In the genomic region with DNA sequence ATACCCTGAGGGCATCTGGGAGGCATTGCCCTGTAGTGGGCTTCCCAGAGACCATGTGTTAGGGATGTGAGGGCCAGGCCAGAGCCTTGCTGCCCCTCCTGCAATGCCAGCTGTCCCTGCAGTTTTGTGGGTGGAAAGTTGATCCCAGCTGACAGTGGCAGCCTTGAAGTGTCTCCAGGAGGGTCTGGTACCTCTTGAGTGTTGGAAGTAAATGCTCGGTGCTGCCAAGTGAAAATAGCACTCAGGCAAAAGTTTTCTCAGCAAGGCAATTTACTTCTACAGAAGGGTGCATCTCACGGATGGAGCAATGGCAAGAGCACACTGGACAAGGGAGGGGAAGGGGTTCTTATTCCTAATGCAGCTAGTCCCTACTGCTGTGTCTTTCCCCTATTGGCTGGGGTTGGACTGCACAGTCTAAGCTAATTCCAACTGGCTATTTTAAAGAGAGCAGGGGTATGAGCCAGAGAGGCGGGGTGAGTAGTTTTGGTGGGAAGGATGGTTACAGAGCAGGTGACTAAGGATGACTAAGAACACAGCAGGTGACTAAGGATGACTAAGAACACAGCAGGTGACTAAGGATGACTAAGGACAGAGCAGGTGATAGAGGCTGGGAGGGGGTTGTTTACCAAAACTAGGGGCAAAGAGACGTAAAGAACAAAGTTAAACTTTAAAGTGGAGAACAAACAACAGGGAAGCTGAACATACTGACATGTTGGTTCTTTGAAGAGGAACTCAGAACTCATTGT, we compare ENCODE assay signal across 1 cellular context.
A peak's percentile ranks its signal among the peaks of the same experiment; 100 is the strongest.
TF ChIP-seq lines count a peak whose summit lies in the region.
"Not testable (repeated sequence)": the region's sequence is repeated elsewhere in the genome, so short reads cannot be mapped to it uniquely, and the experiment has no call there.

No MANE protein-coding gene starts in this region.

TF ChIP-seq in HepG2, 621 proteins besides CTCF, POLR2A, EP300 and RAD21 (continued from another document):
- TF ChIP-seq, protein P1, sequence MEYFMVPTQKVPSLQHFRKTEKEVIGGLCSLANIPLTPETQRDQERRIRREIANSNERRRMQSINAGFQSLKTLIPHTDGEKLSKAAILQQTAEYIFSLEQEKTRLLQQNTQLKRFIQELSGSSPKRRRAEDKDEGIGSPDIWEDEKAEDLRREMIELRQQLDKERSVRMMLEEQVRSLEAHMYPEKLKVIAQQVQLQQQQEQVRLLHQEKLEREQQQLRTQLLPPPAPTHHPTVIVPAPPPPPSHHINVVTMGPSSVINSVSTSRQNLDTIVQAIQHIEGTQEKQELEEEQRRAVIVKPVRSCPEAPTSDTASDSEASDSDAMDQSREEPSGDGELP (IDR thresholded peaks at IDR 0.05; ENCODE audit: borderline replicate concordance, low read depth): peak; percentile 78
- TF ChIP-seq NCOA2 (CRISPR knock-in tag; IDR thresholded peaks at IDR 0.05) (0 out of 2 replicates have a peak, but pooled peaks have one; percentile 9), FOXK1 (CRISPR knock-in tag; IDR thresholded peaks at IDR 0.05; ENCODE audit: borderline replicate concordance, low read depth) (peak; percentile 41; the same call in 1 of the 2 replicates), FOXK2 (IDR thresholded peaks at IDR 0.05) (peak; percentile 54; the same call in 1 of the 2 replicates), SOX6 (CRISPR knock-in tag; IDR thresholded peaks at IDR 0.05) (peak; percentile 55), SOX13 (CRISPR knock-in tag; conservative IDR thresholded peaks at IDR 0.05 in 1 of 2, IDR thresholded peaks at IDR 0.05 in 1 of 2) (peak in 1 of 2 experiments; percentile 48; a peak in 1 of 4 replicates), SOX5 (CRISPR knock-in tag; IDR thresholded peaks at IDR 0.05; ENCODE audit: borderline replicate concordance) (peak; percentile 40; the same call in 1 of the 2 replicates)
- TF ChIP-seq, protein P2, sequence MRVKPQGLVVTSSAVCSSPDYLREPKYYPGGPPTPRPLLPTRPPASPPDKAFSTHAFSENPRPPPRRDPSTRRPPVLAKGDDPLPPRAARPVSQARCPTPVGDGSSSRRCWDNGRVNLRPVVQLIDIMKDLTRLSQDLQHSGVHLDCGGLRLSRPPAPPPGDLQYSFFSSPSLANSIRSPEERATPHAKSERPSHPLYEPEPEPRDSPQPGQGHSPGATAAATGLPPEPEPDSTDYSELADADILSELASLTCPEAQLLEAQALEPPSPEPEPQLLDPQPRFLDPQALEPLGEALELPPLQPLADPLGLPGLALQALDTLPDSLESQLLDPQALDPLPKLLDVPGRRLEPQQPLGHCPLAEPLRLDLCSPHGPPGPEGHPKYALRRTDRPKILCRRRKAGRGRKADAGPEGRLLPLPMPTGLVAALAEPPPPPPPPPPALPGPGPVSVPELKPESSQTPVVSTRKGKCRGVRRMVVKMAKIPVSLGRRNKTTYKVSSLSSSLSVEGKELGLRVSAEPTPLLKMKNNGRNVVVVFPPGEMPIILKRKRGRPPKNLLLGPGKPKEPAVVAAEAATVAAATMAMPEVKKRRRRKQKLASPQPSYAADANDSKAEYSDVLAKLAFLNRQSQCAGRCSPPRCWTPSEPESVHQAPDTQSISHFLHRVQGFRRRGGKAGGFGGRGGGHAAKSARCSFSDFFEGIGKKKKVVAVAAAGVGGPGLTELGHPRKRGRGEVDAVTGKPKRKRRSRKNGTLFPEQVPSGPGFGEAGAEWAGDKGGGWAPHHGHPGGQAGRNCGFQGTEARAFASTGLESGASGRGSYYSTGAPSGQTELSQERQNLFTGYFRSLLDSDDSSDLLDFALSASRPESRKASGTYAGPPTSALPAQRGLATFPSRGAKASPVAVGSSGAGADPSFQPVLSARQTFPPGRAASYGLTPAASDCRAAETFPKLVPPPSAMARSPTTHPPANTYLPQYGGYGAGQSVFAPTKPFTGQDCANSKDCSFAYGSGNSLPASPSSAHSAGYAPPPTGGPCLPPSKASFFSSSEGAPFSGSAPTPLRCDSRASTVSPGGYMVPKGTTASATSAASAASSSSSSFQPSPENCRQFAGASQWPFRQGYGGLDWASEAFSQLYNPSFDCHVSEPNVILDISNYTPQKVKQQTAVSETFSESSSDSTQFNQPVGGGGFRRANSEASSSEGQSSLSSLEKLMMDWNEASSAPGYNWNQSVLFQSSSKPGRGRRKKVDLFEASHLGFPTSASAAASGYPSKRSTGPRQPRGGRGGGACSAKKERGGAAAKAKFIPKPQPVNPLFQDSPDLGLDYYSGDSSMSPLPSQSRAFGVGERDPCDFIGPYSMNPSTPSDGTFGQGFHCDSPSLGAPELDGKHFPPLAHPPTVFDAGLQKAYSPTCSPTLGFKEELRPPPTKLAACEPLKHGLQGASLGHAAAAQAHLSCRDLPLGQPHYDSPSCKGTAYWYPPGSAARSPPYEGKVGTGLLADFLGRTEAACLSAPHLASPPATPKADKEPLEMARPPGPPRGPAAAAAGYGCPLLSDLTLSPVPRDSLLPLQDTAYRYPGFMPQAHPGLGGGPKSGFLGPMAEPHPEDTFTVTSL (CRISPR knock-in tag; IDR thresholded peaks at IDR 0.05; ENCODE audit: borderline replicate concordance): peak; percentile 57; the same call in 1 of the 2 replicates
- not testable (repeated sequence) for TF ChIP-seq SOX6, SOX13 (IDR thresholded peaks at IDR 0.05)
